In the genomic region with DNA sequence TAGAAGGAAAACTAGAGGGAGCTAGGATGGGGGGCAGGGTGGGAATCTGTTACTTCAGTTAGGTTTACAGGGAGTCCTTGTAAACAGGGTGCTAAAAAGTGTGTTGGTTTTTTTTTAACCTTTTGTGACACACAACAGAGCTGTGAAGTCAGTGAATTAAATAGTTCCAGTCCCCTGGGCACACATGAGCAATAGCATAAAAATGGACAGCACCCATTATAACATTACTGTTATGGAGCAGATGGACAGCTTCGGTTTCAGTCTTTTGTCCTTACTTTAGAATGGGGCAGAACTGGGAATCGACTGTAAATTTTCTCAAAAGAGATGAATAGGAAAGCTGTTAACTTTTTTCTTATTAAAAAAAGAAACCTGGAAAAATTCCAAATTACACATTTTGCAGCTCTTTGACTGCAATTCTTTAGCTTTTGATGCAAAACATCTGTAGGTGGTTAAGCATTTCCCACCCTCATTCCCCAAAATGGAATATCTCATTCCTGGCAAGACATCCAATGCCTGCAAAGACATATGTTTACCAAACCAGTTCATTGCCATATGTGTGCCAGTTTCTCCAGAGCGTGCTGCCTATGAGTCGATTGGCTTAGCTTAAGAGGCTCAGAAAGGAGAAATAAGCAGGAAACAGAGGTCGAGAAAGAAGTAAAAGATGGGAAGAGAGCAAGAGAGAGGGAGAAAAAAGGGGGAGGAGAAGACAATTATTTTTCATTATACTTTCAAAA, we compare ENCODE assay signal across 23 cellular contexts.
DNase-seq lines count a peak whose midpoint lies in the region; FAIRE-seq and TF ChIP-seq lines count a peak whose summit lies in the region.
"Had no signal": no experiment of that assay in that cellular context is flagged by ENCODE, and none has a peak within 500 bp of the region (broad histone marks: within the 10 kb centered on the region; RNA-seq: fewer than 3 reads in every experiment).

No MANE protein-coding gene starts in this region.

- H3K36me3 Mint-ChIP-seq in brain (peaks cover 4% of the 10 kb centered on the region), progenitor cell of endocrine pancreas (ENCODE audit: insufficient read depth) (no peaks in the 10 kb centered on the region)
- H3K36me3 Mint-ChIP-seq: activated naive CD4-positive, alpha-beta T cell treated with anti-CD3 and anti-CD28 coated beads, Interleukin-2, amount 10 ng/mL, durations not matched to agents 7 days and 5 days; CD8-positive, alpha-beta T cell had no signal

- no peaks in the 10 kb centered on the region for H3K27me3 ChIP-seq in HAP-1 (ENCODE audit: low read depth)
- H3K27me3 ChIP-seq: esophagus squamous epithelium, heart right ventricle, testis had no signal

- H3K36me3 ChIP-seq in HAP-1 (replicated peaks), result no peaks in the 10 kb centered on the region
- H3K36me3 ChIP-seq: esophagus squamous epithelium, heart right ventricle had no signal

- in situ Hi-C loops in HAP-1 (cut with MboI; ENCODE audit: low sequenced_read_pairs), result loop anchor here (10.0 kb wide), 1 partner anchor 194 kb away; no protein-coding TSS in a partner anchor

- H3K9me3 ChIP-seq in HAP-1, result no peaks in the 10 kb centered on the region
- H3K9me3 ChIP-seq: esophagus squamous epithelium, heart right ventricle, mucosa of descending colon, testis had no signal

- H3K9me3 Mint-ChIP-seq in brain (no peaks in the 10 kb centered on the region), progenitor cell of endocrine pancreas (ENCODE audit: low read depth) (no peaks in the 10 kb centered on the region)
- H3K9me3 Mint-ChIP-seq: activated CD8-positive, alpha-beta T cell treated with anti-CD3 and anti-CD28 coated beads for 36 hours; activated naive CD4-positive, alpha-beta T cell treated with anti-CD3 and anti-CD28 coated beads, Interleukin-2, amount 10 ng/mL, durations not matched to agents 7 days and 5 days; activated T-cell treated with anti-CD3 and anti-CD28 coated beads, Interleukin-2, amount 50 U/mL, for 4 hours; CD8-positive, alpha-beta T cell; effector memory CD8-positive, alpha-beta T cell; neural crest cell had no signal

- H3K4me3 ChIP-seq in HAP-1, result no peak overlapping the region
- H3K4me3 ChIP-seq: esophagus squamous epithelium, heart right ventricle, mucosa of descending colon, testis had no signal

- H3K4me1 Mint-ChIP-seq in brain (peaks cover 66% of the 10 kb centered on the region), progenitor cell of endocrine pancreas (ENCODE audit: low read depth) (peaks cover 28% of the 10 kb centered on the region)
- H3K4me1 Mint-ChIP-seq: activated naive CD4-positive, alpha-beta T cell treated with anti-CD3 and anti-CD28 coated beads, Interleukin-2, amount 10 ng/mL, durations not matched to agents 7 days and 5 days had no signal

- H3K27me3 Mint-ChIP-seq in brain, result no peaks in the 10 kb centered on the region
- peaks cover 9% of the 10 kb centered on the region for H3K27me3 Mint-ChIP-seq in progenitor cell of endocrine pancreas
- H3K27me3 Mint-ChIP-seq: activated naive CD4-positive, alpha-beta T cell treated with anti-CD3 and anti-CD28 coated beads, Interleukin-2, amount 10 ng/mL, durations not matched to agents 7 days and 5 days had no signal

- H3K4me3 Mint-ChIP-seq in brain, result peak overlapping the region in 4 of 5 experiments; percentile 72 to 83 (median 80)
- no peak overlapping the region for H3K4me3 Mint-ChIP-seq in progenitor cell of endocrine pancreas (ENCODE audit: low read depth)
- H3K4me3 Mint-ChIP-seq: activated CD8-positive, alpha-beta T cell treated with anti-CD3 and anti-CD28 coated beads for 36 hours; activated naive CD4-positive, alpha-beta T cell treated with anti-CD3 and anti-CD28 coated beads, Interleukin-2, amount 10 ng/mL, durations not matched to agents 7 days and 5 days; activated T-cell treated with anti-CD3 and anti-CD28 coated beads, Interleukin-2, amount 50 U/mL, for 4 hours; CD8-positive, alpha-beta T cell; effector memory CD8-positive, alpha-beta T cell; neural crest cell had no signal

- FAIRE-seq in GM12892 (lab: Jason Lieb, UNC), result no peak

- peaks cover 57% of the 10 kb centered on the region for H3K4me1 ChIP-seq in HAP-1
- H3K4me1 ChIP-seq: esophagus squamous epithelium, heart right ventricle, testis had no signal

- TF ChIP-seq POLR2A in GM12892 (IDR thresholded peaks at IDR 0.05; ENCODE audit: low read depth, low read length), result no peak

- peak overlapping the region; percentile 56 to 94 (median 89) for H3K27ac Mint-ChIP-seq in brain
- H3K27ac Mint-ChIP-seq in progenitor cell of endocrine pancreas, result peak overlapping the region; percentile 73
- H3K27ac Mint-ChIP-seq: activated CD8-positive, alpha-beta T cell treated with anti-CD3 and anti-CD28 coated beads for 36 hours; activated naive CD4-positive, alpha-beta T cell treated with anti-CD3 and anti-CD28 coated beads, Interleukin-2, amount 10 ng/mL, durations not matched to agents 7 days and 5 days; CD8-positive, alpha-beta T cell; effector memory CD8-positive, alpha-beta T cell had no signal

- DNase-seq in HAP-1 (ENCODE audit: low spot score in 2 of 2) (peak; percentile 67 to 88), NCI-H2171 treated with DMSO at 0.1 percent for 48 hours (lab: John Stamatoyannopoulos, UW) (peak; percentile 81), progenitor cell of endocrine pancreas (ENCODE audit: low spot score, unreplicated experiment) (no peak), OCI-M1 (lab: John Stamatoyannopoulos, UW) (no peak), NCI-H345 (lab: John Stamatoyannopoulos, UW) (no peak), GM12892 (ENCODE audit: insufficient read length) (no peak), SW480 (ENCODE audit: low spot score) (no peak)
- DNase-seq: activated CD8-positive, alpha-beta T cell treated with anti-CD3 and anti-CD28 coated beads for 36 hours; activated naive CD4-positive, alpha-beta T cell treated with anti-CD3 and anti-CD28 coated beads, Interleukin-2, amount 10 ng/mL, durations not matched to agents 7 days and 5 days; activated T-cell treated with anti-CD3 and anti-CD28 coated beads, Interleukin-2, amount 50 U/mL, for 4 hours; aorta; CD8-positive, alpha-beta T cell; effector memory CD8-positive, alpha-beta T cell; esophagus squamous epithelium; heart right ventricle; Karpas-422; mucosa of descending colon; NCI-H1417; stimulated activated CD4-positive, alpha-beta T cell treated with anti-CD3 and anti-CD28 coated beads, Interleukin-12 subunit alpha, Interleukin-12 subunit beta, amount 100 ng/mL, for 4 hours; T-helper 1 cell; testis had no signal

- TF ChIP-seq CTCF in brain (conservative IDR thresholded peaks at IDR 0.05) (no peak), progenitor cell of endocrine pancreas (IDR thresholded peaks at IDR 0.05; ENCODE audit: unreplicated experiment) (no peak)

Comparison
In these comparisons a context has a peak if more than half of its experiments do, and no peak if none do; other contexts are left out.
1. DNase-seq: peak in HAP-1 (2 of 2) and NCI-H2171 treated with DMSO at 0.1 percent for 48 hours (single experiment); none in progenitor cell of endocrine pancreas (single experiment), OCI-M1 (single experiment), NCI-H345 (single experiment), GM12892 (single experiment) and SW480 (single experiment).